8 cellular contexts compared by ENCODE assay signal in the genomic region with DNA sequence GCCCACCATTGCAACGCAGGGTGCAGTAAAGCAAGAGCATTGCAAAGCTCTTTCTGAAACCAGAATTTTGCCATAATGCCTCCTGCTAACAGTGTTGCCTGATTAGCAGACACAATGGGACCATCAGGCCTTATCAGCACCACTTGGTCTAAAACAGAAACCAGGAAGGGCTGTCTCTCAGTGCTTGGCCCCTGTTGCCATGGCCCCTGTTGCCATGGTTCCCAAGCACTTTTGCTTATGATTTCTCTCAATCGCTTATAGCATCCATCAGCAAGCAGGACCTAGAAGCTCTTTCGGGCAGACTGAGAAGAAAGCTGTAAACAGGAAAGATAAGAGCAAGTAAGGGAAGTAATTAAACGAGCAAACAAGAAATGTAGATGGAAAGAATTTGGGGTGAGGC. TPM values are rescaled to one million over a fixed set of nuclear protein-coding genes. Genes with fewer than 3 reads are reported as not detected.
DNase-seq lines count a peak whose midpoint lies in the region; ATAC-seq, FAIRE-seq and TF ChIP-seq lines count a peak whose summit lies in the region.

No MANE protein-coding gene starts in this region.

- H3K27me3 Mint-ChIP-seq in activated T-cell treated with anti-CD3 and anti-CD28 coated beads, Interleukin-2, amount 50 U/mL, for 4 hours (ENCODE audit: low read depth): peaks cover 1% of the 10 kb centered on the region

- peaks cover 0 to 7% of the 10 kb centered on the region in 2 donors for H3K27me3 ChIP-seq in left lung

- ATAC-seq in GM21723 (IDR thresholded peaks at IDR 0.05; ENCODE audit: unreplicated experiment) (peak; percentile 85), left lung (peak; percentile 41)
- ATAC-seq in activated T-cell treated with anti-CD3 and anti-CD28 coated beads, Interleukin-2, amount 50 U/mL, for 4 hours: peak in 1 of 2 donors; percentile 54

- FAIRE-seq in GM12892 (lab: Jason Lieb, UNC): peak; percentile 73

- TF ChIP-seq POLR2A in GM12892 (IDR thresholded peaks at IDR 0.05; ENCODE audit: low read depth, low read length): no peak

- no peaks in the 10 kb centered on the region for H3K9me3 ChIP-seq in left lung

- no peaks in the 10 kb centered on the region for H3K36me3 Mint-ChIP-seq in activated T-cell treated with anti-CD3 and anti-CD28 coated beads, Interleukin-2, amount 50 U/mL, for 4 hours (ENCODE audit: insufficient read depth)

- no peak for DNase-seq in GM12892 (ENCODE audit: insufficient read length)
- peak; percentile 63 for DNase-seq in NCI-H1436 treated with DMSO at 0.1 percent for 48 hours (lab: John Stamatoyannopoulos, UW)
- DNase-seq in activated T-cell treated with anti-CD3 and anti-CD28 coated beads, Interleukin-2, amount 50 U/mL, for 4 hours: peak; percentile 35
- peak in 1 of 2 donors; percentile 69 for DNase-seq in left lung
- no peak for DNase-seq in cortex of kidney (lab: John Stamatoyannopoulos, UW)
- DNase-seq in 8988T: no peak
- no peak for DNase-seq in occipital lobe (lab: John Stamatoyannopoulos, UW)

- no peak overlapping the region for H3K4me3 Mint-ChIP-seq in activated T-cell treated with anti-CD3 and anti-CD28 coated beads, Interleukin-2, amount 50 U/mL, for 4 hours

- intact Hi-C loops in left lung (cut with DNase I): no loop called here

- peak overlapping the region in 1 of 2 donors; percentile 41 for H3K27ac ChIP-seq in left lung

- no peaks in the 10 kb centered on the region for H3K36me3 ChIP-seq in left lung

- TF ChIP-seq CTCF in left lung (IDR thresholded peaks at IDR 0.05): no peak

- H3K4me1 Mint-ChIP-seq in activated T-cell treated with anti-CD3 and anti-CD28 coated beads, Interleukin-2, amount 50 U/mL, for 4 hours (ENCODE audit: low read depth): peaks cover 21% of the 10 kb centered on the region

- H3K4me3 ChIP-seq in left lung: no peak overlapping the region

- peaks cover 0 to 16% of the 10 kb centered on the region in 2 donors for H3K4me1 ChIP-seq in left lung

- H3K9me3 Mint-ChIP-seq in activated T-cell treated with anti-CD3 and anti-CD28 coated beads, Interleukin-2, amount 50 U/mL, for 4 hours: no peaks in the 10 kb centered on the region

RNA-seq across cellular contexts. Expression of gene RTL5, which starts 36.8 kb away (rescaled TPM):
- 0.32 TPM for polyA plus RNA-seq in GM12892 (2012; ENCODE audit: missing spikeins)
- total RNA-seq in activated T-cell treated with anti-CD3 and anti-CD28 coated beads, Interleukin-2, amount 50 U/mL, for 4 hours: under 1 TPM; 0.25 to 0.63 (median 0.45) TPM
- total RNA-seq in left lung (10 to 100 TPM; 10.6 to 13.3 TPM), occipital lobe (3.4 TPM)

Comparison
In these comparisons a context has a peak if more than half of its experiments do, and no peak if none do; other contexts are left out.
1. DNase-seq: peak in NCI-H1436 treated with DMSO at 0.1 percent for 48 hours (single experiment) and activated T-cell treated with anti-CD3 and anti-CD28 coated beads, Interleukin-2, amount 50 U/mL, for 4 hours (single experiment); none in GM12892 (single experiment), cortex of kidney (single experiment), 8988T (single experiment) and occipital lobe (single experiment).